In the genomic region with DNA sequence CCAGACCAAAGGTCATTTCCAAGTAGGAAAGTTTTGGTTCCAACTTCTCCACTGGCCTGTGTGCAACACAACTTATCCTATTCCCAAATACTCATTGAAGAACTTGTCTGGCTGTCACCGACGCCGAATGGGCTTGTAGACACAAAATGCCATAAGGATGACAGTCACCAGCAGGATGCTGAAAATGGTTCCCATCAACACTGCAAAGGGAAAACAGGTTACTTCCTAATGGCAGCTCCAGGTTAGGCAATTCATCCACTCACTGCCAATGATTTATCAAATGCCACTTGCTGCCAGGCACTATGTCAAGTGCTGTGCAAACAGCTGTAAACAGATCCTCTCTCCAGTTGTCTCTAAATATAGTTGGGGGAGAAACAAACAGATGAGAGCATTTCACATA, we compare ENCODE assay signal across 12 cellular contexts. TPM values are rescaled to one million over a fixed set of nuclear protein-coding genes. Genes with fewer than 3 reads are reported as not detected.
A peak's percentile ranks its signal among the peaks of the same experiment; 100 is the strongest.
DNase-seq lines count a peak whose midpoint lies in the region; ATAC-seq and TF ChIP-seq lines count a peak whose summit lies in the region.
"Had no signal": no experiment of that assay in that cellular context is flagged by ENCODE, and none has a peak within 500 bp of the region (broad histone marks: within the 10 kb centered on the region; RNA-seq: fewer than 3 reads in every experiment).

No MANE protein-coding gene starts in this region.

- peaks cover 4% of the 10 kb centered on the region for H3K4me1 ChIP-seq in right cardiac atrium (ENCODE audit: control insufficient read depth, insufficient read depth, low read length)

- peak overlapping the region; percentile 67 for H3K27ac Mint-ChIP-seq in activated T-cell treated with anti-CD3 and anti-CD28 coated beads, Interleukin-2, amount 50 U/mL, for 72 hours

- H3K4me3 Mint-ChIP-seq in activated T-cell treated with anti-CD3 and anti-CD28 coated beads, Interleukin-2, amount 50 U/mL, for 72 hours: no peak overlapping the region
- H3K4me3 Mint-ChIP-seq in activated T-cell treated with anti-CD3 and anti-CD28 coated beads, Interleukin-2, amount 50 U/mL, for 4 hours: no peak overlapping the region

- no peak for TF ChIP-seq CTCF in VCaP (conservative IDR thresholded peaks at IDR 0.05)

- no peaks in the 10 kb centered on the region for H3K9me3 Mint-ChIP-seq in activated T-cell treated with anti-CD3 and anti-CD28 coated beads, Interleukin-2, amount 50 U/mL, for 72 hours
- no peaks in the 10 kb centered on the region for H3K9me3 Mint-ChIP-seq in activated T-cell treated with anti-CD3 and anti-CD28 coated beads, Interleukin-2, amount 50 U/mL, for 4 hours

- no peak overlapping the region for H3K4me3 ChIP-seq in right cardiac atrium (ENCODE audit: low read length)
- H3K4me3 ChIP-seq: MG63 had no signal

- no peak for TF ChIP-seq POLR2A in GM18505 (IDR thresholded peaks at IDR 0.05; ENCODE audit: borderline replicate concordance, extremely low read depth, insufficient read depth, insufficient read length)

- peaks cover 5 to 9% of the 10 kb centered on the region in 2 donors for H3K36me3 Mint-ChIP-seq in activated T-cell treated with anti-CD3 and anti-CD28 coated beads, Interleukin-2, amount 50 U/mL, for 72 hours (ENCODE audit: insufficient read depth in 2 of 2)
- peaks cover 35% of the 10 kb centered on the region for H3K36me3 Mint-ChIP-seq in activated T-cell treated with anti-CD3 and anti-CD28 coated beads, Interleukin-2, amount 50 U/mL, for 4 hours (ENCODE audit: insufficient read depth)

- H3K27me3 Mint-ChIP-seq in activated T-cell treated with anti-CD3 and anti-CD28 coated beads, Interleukin-2, amount 50 U/mL, for 72 hours (ENCODE audit: low read depth): no peaks in the 10 kb centered on the region
- no peaks in the 10 kb centered on the region for H3K27me3 Mint-ChIP-seq in activated T-cell treated with anti-CD3 and anti-CD28 coated beads, Interleukin-2, amount 50 U/mL, for 4 hours (ENCODE audit: low read depth)

- H3K9me3 ChIP-seq in right cardiac atrium (ENCODE audit: control insufficient read depth, low read length): no peaks in the 10 kb centered on the region
- H3K9me3 ChIP-seq: MG63 had no signal

- H3K27me3 ChIP-seq in right cardiac atrium (ENCODE audit: control insufficient read depth, insufficient read depth): no peaks in the 10 kb centered on the region
- H3K27me3 ChIP-seq: MG63 had no signal

- peaks cover 63% of the 10 kb centered on the region for H3K4me1 Mint-ChIP-seq in activated T-cell treated with anti-CD3 and anti-CD28 coated beads, Interleukin-2, amount 50 U/mL, for 72 hours (ENCODE audit: low read depth)
- peaks cover 46% of the 10 kb centered on the region for H3K4me1 Mint-ChIP-seq in activated T-cell treated with anti-CD3 and anti-CD28 coated beads, Interleukin-2, amount 50 U/mL, for 4 hours (ENCODE audit: low read depth)

- no peak for DNase-seq in activated T-cell treated with anti-CD3 and anti-CD28 coated beads, Interleukin-2, amount 50 U/mL, for 72 hours
- DNase-seq in activated T-cell treated with anti-CD3 and anti-CD28 coated beads, Interleukin-2, amount 50 U/mL, for 4 hours: no peak
- no peak for DNase-seq in right cardiac atrium
- DNase-seq in globus pallidus (ENCODE audit: low spot score): no peak
- DNase-seq: activated gamma-delta T cell treated with Interleukin-2 at 50 U/mL for 16 hours; effector CD4-positive, alpha-beta T cell; MG63; stimulated activated CD4-positive, alpha-beta T cell treated with anti-CD3 and anti-CD28 coated beads, Interleukin-2, amount 100 ng/mL, for 24 hours had no signal

- H3K27ac ChIP-seq in VCaP: peak overlapping the region; percentile 60
- H3K27ac ChIP-seq in right cardiac atrium (ENCODE audit: low read length): peak overlapping the region; percentile 94
- H3K27ac ChIP-seq in temporal lobe (ENCODE audit: low read depth, low read length): peak overlapping the region; percentile 88

- ATAC-seq in activated T-cell treated with anti-CD3 and anti-CD28 coated beads, Interleukin-2, amount 50 U/mL, for 72 hours (replicated peaks in 1 of 2): no peak
- no peak for ATAC-seq in activated T-cell treated with anti-CD3 and anti-CD28 coated beads, Interleukin-2, amount 50 U/mL, for 4 hours
- ATAC-seq in right cardiac atrium: peak; percentile 54 to 69
- ATAC-seq in HG03439 (IDR thresholded peaks at IDR 0.05; ENCODE audit: unreplicated experiment): no peak
- no peak for ATAC-seq in GM18505 (IDR thresholded peaks at IDR 0.05; ENCODE audit: unreplicated experiment)

- 62% methylated on average over 3 of the region's 3 CpGs for WGBS in right cardiac atrium

- intact Hi-C loops in right cardiac atrium (cut with DNase I): no loop called here

RNA-seq across cellular contexts. Expression of a gene that starts 6.1 kb away (rescaled TPM):
- 10 to 100 TPM; 16.9 to 19.0 TPM for total RNA-seq in activated T-cell treated with anti-CD3 and anti-CD28 coated beads, Interleukin-2, amount 50 U/mL, for 72 hours
- total RNA-seq in activated T-cell treated with anti-CD3 and anti-CD28 coated beads, Interleukin-2, amount 50 U/mL, for 4 hours: 1 to 10 TPM; 5.9 to 6.8 (median 6.4) TPM
- total RNA-seq in right cardiac atrium (1 to 10 TPM; 5.7 to 6.8 (median 6.7) TPM), temporal lobe (62.4 TPM)
- 7.0 TPM for polyA plus RNA-seq in right cardiac atrium

RNA-seq across cellular contexts. Expression of a gene that starts 43.0 kb away (rescaled TPM):
- 10 to 100 TPM; 67.8 to 72.8 TPM for total RNA-seq in activated T-cell treated with anti-CD3 and anti-CD28 coated beads, Interleukin-2, amount 50 U/mL, for 72 hours
- total RNA-seq in activated T-cell treated with anti-CD3 and anti-CD28 coated beads, Interleukin-2, amount 50 U/mL, for 4 hours: 10 to 100 TPM; 30.6 to 42.7 (median 38.8) TPM
- 10 to 100 TPM; 20.5 to 24.7 (median 21.1) TPM for total RNA-seq in right cardiac atrium
- polyA plus RNA-seq in right cardiac atrium: 9.6 TPM
- 23.1 TPM for total RNA-seq in temporal lobe

RNA-seq across cellular contexts. Expression of a gene that starts 46.1 kb away (rescaled TPM):
- total RNA-seq in activated T-cell treated with anti-CD3 and anti-CD28 coated beads, Interleukin-2, amount 50 U/mL, for 72 hours: 10 to 100 TPM; 70.0 to 74.9 TPM
- total RNA-seq in activated T-cell treated with anti-CD3 and anti-CD28 coated beads, Interleukin-2, amount 50 U/mL, for 4 hours: 10 to 100 TPM; 43.0 to 51.8 (median 49.0) TPM
- 10 to 100 TPM; 31.7 to 44.6 (median 35.8) TPM for total RNA-seq in right cardiac atrium
- polyA plus RNA-seq in right cardiac atrium: 17.9 TPM
- 28.0 TPM for total RNA-seq in temporal lobe

Comparison
In these comparisons a context has a peak if more than half of its experiments do, and no peak if none do; other contexts are left out.
1. ATAC-seq: peak in right cardiac atrium (2 of 2); none in activated T-cell treated with anti-CD3 and anti-CD28 coated beads, Interleukin-2, amount 50 U/mL, for 72 hours (0 of 2), activated T-cell treated with anti-CD3 and anti-CD28 coated beads, Interleukin-2, amount 50 U/mL, for 4 hours (0 of 2), HG03439 (single experiment) and GM18505 (single experiment).
2. Peak in every context shown above with its lines, with median percentiles within 50 percentile points of each other: H3K27ac ChIP-seq.